In the genomic region with DNA sequence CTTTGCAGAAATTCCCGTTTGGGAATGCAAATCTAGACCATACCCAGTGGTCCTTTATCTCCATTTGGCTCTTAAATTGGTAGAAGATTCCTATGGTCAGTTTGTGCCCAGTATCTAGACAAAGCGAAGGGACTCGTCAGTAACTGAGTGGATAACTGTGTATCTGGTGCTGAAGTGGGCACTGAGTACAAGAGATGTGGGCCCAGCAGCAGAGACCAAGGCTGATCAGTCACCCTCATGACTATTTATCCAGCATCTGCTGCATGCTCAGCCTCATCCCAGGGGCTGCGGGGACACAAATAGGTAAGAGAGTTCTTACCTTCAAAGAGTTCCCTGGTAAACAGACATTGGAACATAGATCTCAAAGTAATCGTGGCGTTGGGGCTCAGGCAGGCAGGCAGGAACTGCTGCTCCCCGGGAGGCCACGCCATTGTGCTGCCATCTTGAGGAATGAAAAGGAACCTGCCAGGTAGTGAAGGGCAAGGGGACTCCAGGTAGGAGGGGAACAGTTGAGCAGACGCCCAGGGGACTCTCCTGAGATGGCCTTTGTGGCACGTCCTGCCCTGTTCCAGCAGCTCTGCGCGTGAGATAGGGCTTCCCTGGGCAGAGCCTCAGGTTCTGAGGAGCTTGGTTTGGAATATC, we compare ENCODE assay signal across 9 cellular contexts. TPM values are rescaled to one million over a fixed set of nuclear protein-coding genes. Genes with fewer than 3 reads are reported as not detected.
DNase-seq lines count a peak whose midpoint lies in the region; ATAC-seq lines count a peak whose summit lies in the region.
"Had no signal": no experiment of that assay in that cellular context is flagged by ENCODE, and none has a peak within 500 bp of the region (broad histone marks: within the 10 kb centered on the region; RNA-seq: fewer than 3 reads in every experiment).

No MANE protein-coding gene starts in this region.

- peak; percentile 63 for DNase-seq in D341Med (ENCODE audit: low spot score)
- peak; percentile 28 for DNase-seq in Jurkat, Clone E6-1 (ENCODE audit: low read depth, low spot score)
- peak; percentile 48 for DNase-seq in activated CD4-positive, CD25-positive, alpha-beta regulatory T cell treated with anti-CD3 and anti-CD28 coated beads, Interleukin-2, amount 50 U/mL, for 72 hours
- peak; percentile 43 for DNase-seq in cerebellum (ENCODE audit: low spot score)
- peak; percentile 78 for DNase-seq in mesendoderm
- DNase-seq in stimulated activated CD8-positive, alpha-beta memory T cell treated with anti-CD3 and anti-CD28 coated beads, Interleukin-7, amount 100 ng/mL, for 48 hours (ENCODE audit: extremely low read depth in 1 of 2, low read depth in 1 of 2) = peak; percentile 30 to 58
- no peak for DNase-seq in GDM1 (lab: John Stamatoyannopoulos, UW)

- H3K18ac ChIP-seq in mesendoderm (ENCODE audit: low read length) = no peak overlapping the region

- H3K79me1 ChIP-seq in mesendoderm (ENCODE audit: low read length) = no peaks in the 10 kb centered on the region

- H2BK120ac ChIP-seq in mesendoderm (ENCODE audit: low read depth, low read length) = no peak overlapping the region

- no CpG with 5 or more reads among the region's 12 CpGs for WGBS in mesendoderm (ENCODE audit: extremely low coverage, insufficient coverage, low lambda C conversion rate)

- no peaks in the 10 kb centered on the region for H3K27me3 ChIP-seq in mesendoderm (ENCODE audit: insufficient read depth, low read length, poor library complexity)

- no peak overlapping the region for H3K9ac ChIP-seq in mesendoderm (ENCODE audit: low read length)

- no peak overlapping the region for H3K4me2 ChIP-seq in mesendoderm (ENCODE audit: low read length)

- H2AK5ac ChIP-seq in mesendoderm (ENCODE audit: low read length) = no peak overlapping the region

- no peak overlapping the region for H3K23ac ChIP-seq in mesendoderm (ENCODE audit: low read length)

- no peaks in the 10 kb centered on the region for H3K36me3 ChIP-seq in mesendoderm (ENCODE audit: control insufficient read depth, insufficient read depth, low read length)

- H4K5ac ChIP-seq in mesendoderm (ENCODE audit: low read length) = no peak overlapping the region

- H4K8ac ChIP-seq in mesendoderm (ENCODE audit: low read depth, low read length) = no peak overlapping the region

- no peak overlapping the region for H3K4me3 ChIP-seq in Jurkat, Clone E6-1 (ENCODE audit: low read length)
- no peak overlapping the region for H3K4me3 ChIP-seq in mesendoderm (ENCODE audit: low read length)

- H3K27ac ChIP-seq in mesendoderm (ENCODE audit: low read depth, low read length) = no peak overlapping the region
- H3K27ac ChIP-seq: HL-60 had no signal

- H2BK5ac ChIP-seq in mesendoderm (ENCODE audit: low read length) = no peak overlapping the region

- no peak overlapping the region for H2BK15ac ChIP-seq in mesendoderm (replicated peaks; ENCODE audit: low read depth)

- no peak for ATAC-seq in HG03175 (IDR thresholded peaks at IDR 0.05; ENCODE audit: unreplicated experiment)

- no peak overlapping the region for H3K4ac ChIP-seq in mesendoderm (ENCODE audit: low read depth, low read length)

- H3K56ac ChIP-seq in mesendoderm (ENCODE audit: low read length) = no peak overlapping the region

- H3K79me2 ChIP-seq in mesendoderm (ENCODE audit: control insufficient read depth, insufficient read depth, low read length) = no peaks in the 10 kb centered on the region

- no peaks in the 10 kb centered on the region for H3K4me1 ChIP-seq in mesendoderm (ENCODE audit: control insufficient read depth, low read depth, low read length)

RNA-seq across cellular contexts. Expression of gene NT5M, which starts 10.3 kb away (rescaled TPM):
- 21.5 TPM for polyA plus RNA-seq in Jurkat, Clone E6-1 (2012; ENCODE audit: insufficient read depth, insufficient read length)
- 2.1 TPM for total RNA-seq in cerebellum
- 2.0 TPM for polyA plus RNA-seq in mesendoderm (2013, experiment 1 of 2)
- polyA plus RNA-seq in mesendoderm (2013, experiment 2 of 2) = 2.2 TPM

RNA-seq across cellular contexts. Expression of gene COPS3, which starts 32.4 kb away (rescaled TPM):
- polyA plus RNA-seq in Jurkat, Clone E6-1 (2012; ENCODE audit: insufficient read depth, insufficient read length) = 183 TPM
- 66.7 TPM for total RNA-seq in cerebellum
- polyA plus RNA-seq in mesendoderm (2013, experiment 1 of 2) = 205 TPM
- polyA plus RNA-seq in mesendoderm (2013, experiment 2 of 2) = 208 TPM
